In the genomic region with DNA sequence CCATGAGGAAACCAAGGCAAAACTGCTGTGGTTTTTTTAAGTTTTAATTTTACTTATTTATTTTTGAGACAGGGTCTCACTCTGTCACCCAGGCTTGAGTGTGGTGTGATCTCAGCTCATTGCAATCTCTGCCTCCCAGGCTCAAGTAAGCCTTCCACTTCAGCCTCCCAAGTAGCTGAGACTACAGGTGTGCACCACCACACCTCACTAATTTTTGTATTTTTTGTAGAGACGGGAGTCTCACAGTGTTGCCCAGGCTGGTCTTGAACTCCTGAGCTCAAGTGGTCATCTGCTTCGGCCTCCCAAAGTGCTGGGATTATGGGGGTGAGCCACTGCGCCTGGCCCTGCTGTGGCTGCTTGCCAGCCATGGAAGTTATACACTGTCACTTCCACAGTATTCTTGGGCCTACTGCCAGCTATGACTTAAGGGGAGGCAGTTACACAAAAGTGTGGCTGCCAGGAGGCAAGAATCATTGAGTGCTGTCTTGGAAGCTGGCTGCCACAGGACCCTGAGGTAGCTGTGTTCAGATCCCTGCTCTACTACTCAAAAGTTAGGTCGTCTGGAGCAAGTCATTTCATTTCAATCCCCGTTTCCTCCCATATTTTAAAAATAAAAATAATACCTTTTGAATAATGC, we compare ENCODE assay signal across 20 cellular contexts. TPM values are rescaled to one million over a fixed set of nuclear protein-coding genes. Genes with fewer than 3 reads are reported as not detected.
DNase-seq lines count a peak whose midpoint lies in the region; ATAC-seq and TF ChIP-seq lines count a peak whose summit lies in the region.
"Had no signal": no experiment of that assay in that cellular context is flagged by ENCODE, and none has a peak within 500 bp of the region (broad histone marks: within the 10 kb centered on the region; RNA-seq: fewer than 3 reads in every experiment).

No MANE protein-coding gene starts in this region.

- DNase-seq in left cardiac atrium = no peak
- DNase-seq in Right ventricle myocardium superior = no peak
- DNase-seq in amniotic epithelial cell (ENCODE audit: low read depth) = peak; percentile 65
- DNase-seq in foreskin fibroblast = peak; percentile 77 to 85
- DNase-seq in GF-D8 (lab: John Stamatoyannopoulos, UW) = no peak
- no peak for DNase-seq in GOT3 (lab: John Stamatoyannopoulos, UW)
- DNase-seq: activated CD4-positive, alpha-beta T cell treated with anti-CD3 and anti-CD28 coated beads, Interleukin-2, amount 10 ng/mL, durations not matched to agents 24 days and 14 days; activated T-cell treated with anti-CD3 and anti-CD28 coated beads, Interleukin-2, amount 50 U/mL, for 1 hour; colonic mucosa; mammary epithelial cell; NCI-H1930; NCI-H82; stimulated activated CD4-positive, alpha-beta T cell treated with anti-CD3 and anti-CD28 coated beads, Interleukin-4, amount 100 ng/mL, for 4 hours had no signal

- no peak overlapping the region for H3K4me3 ChIP-seq in foreskin fibroblast (ENCODE audit: low read depth in 1 of 2, low read length in 2 of 2)
- H3K4me3 ChIP-seq: colonic mucosa, upper lobe of left lung had no signal

- intact Hi-C loops in left cardiac atrium (cut with DNase I) = no loop called here
- intact Hi-C loops in Right ventricle myocardium superior (cut with DNase I) = no loop called here

- TF ChIP-seq CTCF in foreskin fibroblast (IDR thresholded peaks at IDR 0.05; ENCODE audit: low read depth, low read length) = no peak

- peak; percentile 15 to 38 for ATAC-seq in left cardiac atrium
- ATAC-seq in Right ventricle myocardium superior (ENCODE audit: poor library complexity) = no peak
- no peak for ATAC-seq in GM19324 (IDR thresholded peaks at IDR 0.05; ENCODE audit: low FRiP score, unreplicated experiment)
- no peak for ATAC-seq in HG03025 (IDR thresholded peaks at IDR 0.05; ENCODE audit: low FRiP score, unreplicated experiment)
- ATAC-seq: Right ventricle myocardium inferior; stimulated activated effector memory CD8-positive, alpha-beta T cell treated with anti-CD3 and anti-CD28 coated beads, Interleukin-12 subunit alpha, Interleukin-12 subunit beta, amount 100 ng/mL, for 72 hours had no signal

RNA-seq across cellular contexts. Expression of a gene that starts 12.7 kb away (rescaled TPM):
- total RNA-seq in left cardiac atrium = 10 to 100 TPM; 23.7 to 26.3 TPM
- 11.1 TPM for total RNA-seq in Right ventricle myocardium superior

RNA-seq across cellular contexts. Expression of a gene that starts 21.5 kb away (rescaled TPM):
- not detected for total RNA-seq in left cardiac atrium
- total RNA-seq in Right ventricle myocardium superior = not detected
- total RNA-seq: activated CD4-positive, alpha-beta T cell treated with anti-CD3 and anti-CD28 coated beads, Interleukin-2, amount 10 ng/mL, durations not matched to agents 24 days and 14 days; colonic mucosa; epithelial cell of proximal tubule; mammary epithelial cell; neural crest cell; Right ventricle myocardium inferior; upper lobe of left lung had no signal

Comparison
In these comparisons a context has a peak if more than half of its experiments do, and no peak if none do; other contexts are left out.
1. ATAC-seq: peak in left cardiac atrium (2 of 2); none in Right ventricle myocardium superior (single experiment), GM19324 (single experiment) and HG03025 (single experiment).
2. DNase-seq: peak in amniotic epithelial cell (single experiment) and foreskin fibroblast (2 of 2); none in left cardiac atrium (single experiment), Right ventricle myocardium superior (single experiment), GF-D8 (single experiment) and GOT3 (single experiment).